In genomic region chr21:26626187-26626586, GRCh38 we compare ENCODE assay signal across 38 cellular contexts. TPM values are rescaled to one million over a fixed set of nuclear protein-coding genes. Genes with fewer than 3 reads are reported as not detected.
"Had no signal": no experiment of that assay in that cellular context is flagged by ENCODE, and none has a peak within 500 bp of the region (broad histone marks: within the 10 kb centered on the region; RNA-seq: fewer than 3 reads in every experiment).

No MANE protein-coding gene starts in this region.

- H3K4me1 Mint-ChIP-seq: activated B cell treated with CpG ODN at 0.5 μM for 24 hours; activated CD4-positive, alpha-beta T cell treated with anti-CD3 and anti-CD28 coated beads, Interleukin-2, amount 10 ng/mL, durations not matched to agents 24 days and 14 days; activated naive CD8-positive, alpha-beta T cell treated with anti-CD3 and anti-CD28 coated beads for 36 hours; activated T-helper 17 cell treated with anti-CD3 and anti-CD28 coated beads, Interleukin-2, amount 50 U/mL, for 72 hours; brain; central memory CD8-positive, alpha-beta T cell had no signal

- H3K4me1 ChIP-seq: adrenal gland, ascending aorta had no signal

- H3K4me3 Mint-ChIP-seq: activated B cell treated with CpG ODN at 0.5 μM for 24 hours; activated CD4-positive, alpha-beta memory T cell treated with anti-CD3 and anti-CD28 coated beads for 36 hours; activated CD4-positive, alpha-beta T cell treated with anti-CD3 and anti-CD28 coated beads, Interleukin-2, amount 10 ng/mL, durations not matched to agents 24 days and 14 days; activated CD8-positive, alpha-beta T cell treated with anti-CD3 and anti-CD28 coated beads for 36 hours; activated naive CD4-positive, alpha-beta T cell treated with anti-CD3 and anti-CD28 coated beads for 36 hours; activated naive CD8-positive, alpha-beta T cell treated with anti-CD3 and anti-CD28 coated beads for 36 hours; activated T-cell treated with anti-CD3 and anti-CD28 coated beads, Interleukin-2, amount 50 U/mL, for 4 hours; activated T-cell treated with anti-CD3 and anti-CD28 coated beads, Interleukin-2, amount 50 U/mL, for 72 hours; activated T-helper 1 cell treated with anti-CD3 and anti-CD28 coated beads, Interleukin-12 subunit alpha, Interleukin-12 subunit beta, Interleukin-2, Interleukin-4 antibody, amounts not matched to agents 30 ng/mL and 10 ng/mL and 1 ng/mL, durations not matched to agents 14 hours and 24 hours and 36 hours; activated T-helper 17 cell treated with anti-CD3 and anti-CD28 coated beads, Interleukin-2, amount 50 U/mL, for 72 hours; brain; central memory CD8-positive, alpha-beta T cell; T-helper 1 cell treated with Interleukin-12 subunit alpha and Interleukin-12 subunit beta and Interleukin-4 antibody, amounts not matched to agents 30 μg/mL and 1 μg/mL, for 36 hours; T-helper 2 cell treated with Interferon-gamma antibody and Interleukin-4, amounts not matched to agents 5 μg/mL and 100 μg/mL, for 36 hours had no signal

- H3K27me3 ChIP-seq: adrenal gland, ascending aorta, cardiac muscle cell had no signal

- ATAC-seq: activated CD8-positive, alpha-beta T cell treated with anti-CD3 and anti-CD28 coated beads for 36 hours; activated naive CD4-positive, alpha-beta T cell treated with anti-CD3 and anti-CD28 coated beads, Interleukin-2, amount 50 U/mL, for 72 hours; activated T-cell treated with anti-CD3 and anti-CD28 coated beads, Interleukin-2, amount 50 U/mL, for 72 hours; activated T-helper 17 cell treated with anti-CD3 and anti-CD28 coated beads, Interleukin-2, amount 50 U/mL, for 72 hours had no signal

- H3K9me3 Mint-ChIP-seq: activated CD4-positive, alpha-beta memory T cell treated with anti-CD3 and anti-CD28 coated beads for 36 hours; activated CD4-positive, alpha-beta T cell treated with anti-CD3 and anti-CD28 coated beads, Interleukin-2, amount 10 ng/mL, durations not matched to agents 24 days and 14 days; activated naive CD4-positive, alpha-beta T cell treated with anti-CD3 and anti-CD28 coated beads for 36 hours; activated naive CD4-positive, alpha-beta T cell treated with anti-CD3 and anti-CD28 coated beads, Interleukin-2, amount 50 U/mL, for 72 hours; activated naive CD8-positive, alpha-beta T cell treated with anti-CD3 and anti-CD28 coated beads for 36 hours; activated T-cell treated with anti-CD3 and anti-CD28 coated beads, Interleukin-2, amount 50 U/mL, for 72 hours; activated T-helper 1 cell treated with anti-CD3 and anti-CD28 coated beads, Interleukin-12 subunit alpha, Interleukin-12 subunit beta, Interleukin-2, Interleukin-4 antibody, amounts not matched to agents 30 ng/mL and 10 ng/mL and 1 ng/mL, durations not matched to agents 14 hours and 24 hours and 36 hours; activated T-helper 17 cell treated with anti-CD3 and anti-CD28 coated beads, Interleukin-2, amount 50 U/mL, for 72 hours; T-helper 1 cell treated with Interleukin-12 subunit alpha and Interleukin-12 subunit beta and Interleukin-4 antibody, amounts not matched to agents 30 μg/mL and 1 μg/mL, for 36 hours; T-helper 2 cell treated with Interferon-gamma antibody and Interleukin-4, amounts not matched to agents 5 μg/mL and 100 μg/mL, for 36 hours had no signal

- H3K36me3 ChIP-seq: adrenal gland, ascending aorta, cardiac muscle cell had no signal

- H3K9me3 ChIP-seq: adrenal gland had no signal

- H3K36me3 Mint-ChIP-seq: activated CD4-positive, alpha-beta memory T cell treated with anti-CD3 and anti-CD28 coated beads for 36 hours; activated naive CD4-positive, alpha-beta T cell treated with anti-CD3 and anti-CD28 coated beads, Interleukin-2, amount 50 U/mL, for 72 hours; activated naive CD8-positive, alpha-beta T cell treated with anti-CD3 and anti-CD28 coated beads for 36 hours; brain had no signal

- H3K4me3 ChIP-seq: adrenal gland, ascending aorta, cardiac muscle cell had no signal

- DNase-seq: activated B cell treated with CpG ODN at 0.5 μM for 24 hours; activated CD4-positive, alpha-beta memory T cell treated with anti-CD3 and anti-CD28 coated beads for 36 hours; activated CD4-positive, alpha-beta T cell treated with anti-CD3 and anti-CD28 coated beads for 4 hours; activated CD4-positive, alpha-beta T cell treated with anti-CD3 and anti-CD28 coated beads, Interleukin-2, amount 10 ng/mL, durations not matched to agents 24 days and 14 days; activated CD4-positive, alpha-beta T cell treated with anti-CD3 and anti-CD28 coated beads, Interleukin-2, amount 50 U/mL, for 1 hour; activated CD4-positive, alpha-beta T cell treated with anti-CD3 and anti-CD28 coated beads, Interleukin-2, amount 50 U/mL, for 4 hours; activated CD4-positive, CD25-positive, alpha-beta regulatory T cell treated with anti-CD3 and anti-CD28 coated beads, Interleukin-2, amount 50 U/mL, for 72 hours; activated CD8-positive, alpha-beta memory T cell treated with anti-CD3 and anti-CD28 coated beads, Interleukin-2, amount 50 U/mL, for 4 hours; activated CD8-positive, alpha-beta T cell treated with anti-CD3 and anti-CD28 coated beads for 36 hours; activated effector memory CD4-positive, alpha-beta T cell treated with anti-CD3 and anti-CD28 coated beads, Interleukin-2, amount 50 U/mL, for 16 hours; activated gamma-delta T cell treated with Interleukin-2 at 50 U/mL for 16 hours; activated naive CD4-positive, alpha-beta T cell; activated naive CD4-positive, alpha-beta T cell treated with anti-CD3 and anti-CD28 coated beads for 36 hours; activated naive CD4-positive, alpha-beta T cell treated with anti-CD3 and anti-CD28 coated beads, Interleukin-2, amount 50 U/mL, for 16 hours; activated naive CD8-positive, alpha-beta T cell treated with anti-CD3 and anti-CD28 coated beads for 36 hours; activated T-cell treated with anti-CD3 and anti-CD28 coated beads for 4 hours; activated T-cell treated with anti-CD3 and anti-CD28 coated beads, Interleukin-2, amount 50 U/mL, for 1 hour; activated T-cell treated with anti-CD3 and anti-CD28 coated beads, Interleukin-2, amount 50 U/mL, for 4 hours; activated T-cell treated with anti-CD3 and anti-CD28 coated beads, Interleukin-2, amount 50 U/mL, for 72 hours; adrenal gland; amniotic stem cell; caudate nucleus; cerebellar nuclear complex; SW 1271; T-helper 1 cell; T-helper 2 cell; T-helper 9 cell had no signal

- H3K27ac Mint-ChIP-seq: activated B cell treated with CpG ODN at 0.5 μM for 24 hours; activated CD4-positive, alpha-beta memory T cell treated with anti-CD3 and anti-CD28 coated beads for 36 hours; activated CD4-positive, alpha-beta T cell treated with anti-CD3 and anti-CD28 coated beads, Interleukin-2, amount 10 ng/mL, durations not matched to agents 24 days and 14 days; activated CD8-positive, alpha-beta T cell treated with anti-CD3 and anti-CD28 coated beads for 36 hours; activated naive CD4-positive, alpha-beta T cell treated with anti-CD3 and anti-CD28 coated beads for 36 hours; activated naive CD4-positive, alpha-beta T cell treated with anti-CD3 and anti-CD28 coated beads, Interleukin-2, amount 50 U/mL, for 72 hours; activated naive CD8-positive, alpha-beta T cell treated with anti-CD3 and anti-CD28 coated beads for 36 hours; activated T-cell treated with anti-CD3 and anti-CD28 coated beads, Interleukin-2, amount 50 U/mL, for 72 hours; activated T-helper 1 cell treated with anti-CD3 and anti-CD28 coated beads, Interleukin-12 subunit alpha, Interleukin-12 subunit beta, Interleukin-2, Interleukin-4 antibody, amounts not matched to agents 30 ng/mL and 10 ng/mL and 1 ng/mL, durations not matched to agents 14 hours and 24 hours and 36 hours; activated T-helper 17 cell treated with anti-CD3 and anti-CD28 coated beads, Interleukin-2, amount 50 U/mL, for 72 hours; brain; T-helper 1 cell treated with Interleukin-12 subunit alpha and Interleukin-12 subunit beta and Interleukin-4 antibody, amounts not matched to agents 30 μg/mL and 1 μg/mL, for 36 hours; T-helper 2 cell treated with Interferon-gamma antibody and Interleukin-4, amounts not matched to agents 5 μg/mL and 100 μg/mL, for 36 hours had no signal

- H3K27ac ChIP-seq: adrenal gland, ascending aorta, cardiac muscle cell, VCaP had no signal

RNA-seq across cellular contexts. Expression of gene CYYR1, which starts 53.1 kb away (rescaled TPM):
- total RNA-seq: activated B cell treated with CpG ODN at 0.5 μM for 24 hours; activated CD4-positive, alpha-beta memory T cell treated with anti-CD3 and anti-CD28 coated beads for 36 hours; activated CD4-positive, alpha-beta T cell treated with anti-CD3 and anti-CD28 coated beads, Interleukin-2, amount 10 ng/mL, durations not matched to agents 24 days and 14 days; activated CD8-positive, alpha-beta memory T cell treated with anti-CD3 and anti-CD28 coated beads for 36 hours; activated CD8-positive, alpha-beta T cell treated with anti-CD3 and anti-CD28 coated beads for 36 hours; activated naive CD4-positive, alpha-beta T cell treated with anti-CD3 and anti-CD28 coated beads for 36 hours; activated naive CD4-positive, alpha-beta T cell treated with anti-CD3 and anti-CD28 coated beads, Interleukin-2, amount 50 U/mL, for 72 hours; activated naive CD8-positive, alpha-beta T cell treated with anti-CD3 and anti-CD28 coated beads for 36 hours; activated T-cell treated with anti-CD3 and anti-CD28 coated beads, Interleukin-2, amount 50 U/mL, for 72 hours; activated T-helper 1 cell treated with anti-CD3 and anti-CD28 coated beads, Interleukin-12 subunit alpha, Interleukin-12 subunit beta, Interleukin-2, Interleukin-4 antibody, amounts not matched to agents 30 ng/mL and 10 ng/mL and 1 ng/mL, durations not matched to agents 14 hours and 24 hours and 36 hours; activated T-helper 17 cell treated with anti-CD3 and anti-CD28 coated beads, Interleukin-2, amount 50 U/mL, for 72 hours had no signal
